ENCODE assay signal across 19 cellular contexts in genomic region chr1:229365574-229365973, GRCh38.
"Had no signal": no experiment of that assay in that cellular context is flagged by ENCODE, and none has a peak within 500 bp of the region (broad histone marks: within the 10 kb centered on the region; RNA-seq: fewer than 3 reads in every experiment).

No MANE protein-coding gene starts in this region.

- DNase-seq: activated T-cell treated with anti-CD3 and anti-CD28 coated beads, Interleukin-2, amount 50 U/mL, for 1 hour; aorta; effector CD4-positive, alpha-beta T cell; heart left ventricle; left ventricle myocardium superior; mammary epithelial cell; midbrain; natural killer cell; ovary; spleen; stimulated activated CD4-positive, alpha-beta T cell treated with anti-CD3 and anti-CD28 coated beads, Interleukin-4, amount 100 ng/mL, for 1 hour; stimulated activated naive CD4-positive, alpha-beta T cell treated with Interleukin-2 at 50 U/mL for 16 hours had no signal

- H3K4me3 Mint-ChIP-seq: brain; dendritic cell treated with granulocyte-macrophage colony-stimulating factor and Interleukin-4, amounts not matched to agents 40 ng/mL and 50 ng/mL, for 4 days; natural killer cell; type B pancreatic cell; WTC11 had no signal

- FAIRE-seq: endometrium, islet of Langerhans had no signal

- H3K4me1 Mint-ChIP-seq: natural killer cell had no signal

- H3K9me3 Mint-ChIP-seq: natural killer cell had no signal

- H3K27ac Mint-ChIP-seq: activated naive CD4-positive, alpha-beta T cell treated with anti-CD3 and anti-CD28 coated beads, Interleukin-2, amount 50 U/mL, for 72 hours; dendritic cell treated with granulocyte-macrophage colony-stimulating factor and Interleukin-4, amounts not matched to agents 40 ng/mL and 50 ng/mL, for 4 days; natural killer cell; type B pancreatic cell; WTC11 had no signal

- H3K36me3 Mint-ChIP-seq: activated naive CD4-positive, alpha-beta T cell treated with anti-CD3 and anti-CD28 coated beads, Interleukin-2, amount 50 U/mL, for 72 hours; brain; natural killer cell; type B pancreatic cell; WTC11 had no signal

- ATAC-seq: activated naive CD4-positive, alpha-beta T cell treated with anti-CD3 and anti-CD28 coated beads, Interleukin-2, amount 50 U/mL, for 72 hours; heart left ventricle; left ventricle myocardium superior; natural killer cell; WTC11 had no signal
